In the genomic region with DNA sequence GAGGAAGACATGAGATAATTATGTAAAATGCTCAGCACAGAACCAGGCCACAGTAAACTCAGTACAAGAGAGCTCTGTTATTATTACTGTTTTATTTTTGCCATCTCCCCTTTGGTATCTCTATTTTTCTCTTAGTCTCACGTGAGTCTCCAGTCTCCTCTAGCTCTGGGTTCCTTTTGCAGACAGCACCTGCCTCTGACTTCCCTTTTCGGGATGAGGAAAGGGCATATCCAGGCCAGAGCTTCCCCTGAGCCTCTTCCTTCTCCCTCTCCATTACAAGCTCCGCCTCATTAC, we compare ENCODE assay signal across 8 cellular contexts. TPM values are rescaled to one million over a fixed set of nuclear protein-coding genes. Genes with fewer than 3 reads are reported as not detected.
DNase-seq lines count a peak whose midpoint lies in the region; ATAC-seq and TF ChIP-seq lines count a peak whose summit lies in the region.

No MANE protein-coding gene starts in this region.

- H3K9me3 ChIP-seq in PC-9 (ENCODE audit: insufficient read depth, low read depth) = no peaks in the 10 kb centered on the region
- no peaks in the 10 kb centered on the region for H3K9me3 ChIP-seq in effector memory CD4-positive, alpha-beta T cell (ENCODE audit: control insufficient read depth, low read length)

- peaks cover 31% of the 10 kb centered on the region for H3K4me1 Mint-ChIP-seq in activated T-cell treated with anti-CD3 and anti-CD28 coated beads, Interleukin-2, amount 50 U/mL, for 24 hours (ENCODE audit: low read depth)
- H3K4me1 Mint-ChIP-seq in naive thymus-derived CD8-positive, alpha-beta T cell = peaks cover 23 to 46% (median 42%) of the 10 kb centered on the region in 4 donors

- H3K36me3 Mint-ChIP-seq in activated T-cell treated with anti-CD3 and anti-CD28 coated beads, Interleukin-2, amount 50 U/mL, for 24 hours (ENCODE audit: low read depth) = peaks cover 3% of the 10 kb centered on the region
- no peaks in the 10 kb centered on the region for H3K36me3 Mint-ChIP-seq in naive thymus-derived CD8-positive, alpha-beta T cell

- no peak for ATAC-seq in naive thymus-derived CD8-positive, alpha-beta T cell

- peak overlapping the region; percentile 93 for H3K4me2 ChIP-seq in PC-9

- H3K27me3 ChIP-seq in PC-9 (ENCODE audit: insufficient read depth, low read depth) = no peaks in the 10 kb centered on the region
- H3K27me3 ChIP-seq in effector memory CD4-positive, alpha-beta T cell (replicated peaks; ENCODE audit: control insufficient read depth, insufficient read depth, low read length, poor library complexity, severe bottlenecking) = no peaks in the 10 kb centered on the region

- no peaks in the 10 kb centered on the region for H4K20me1 ChIP-seq in PC-9 (ENCODE audit: insufficient read depth)

- no peaks in the 10 kb centered on the region for H3K36me3 ChIP-seq in PC-9 (ENCODE audit: low read depth)
- no peaks in the 10 kb centered on the region for H3K36me3 ChIP-seq in effector memory CD4-positive, alpha-beta T cell (ENCODE audit: control insufficient read depth, insufficient read depth, low read length)

- peak overlapping the region; percentile 71 for H3K4me3 ChIP-seq in PC-9
- no peak overlapping the region for H3K4me3 ChIP-seq in effector memory CD4-positive, alpha-beta T cell (ENCODE audit: insufficient read depth, low read depth, low read length, poor library complexity, severe bottlenecking)

- peak overlapping the region; percentile 84 for H3K4me3 Mint-ChIP-seq in activated T-cell treated with anti-CD3 and anti-CD28 coated beads, Interleukin-2, amount 50 U/mL, for 24 hours
- H3K4me3 Mint-ChIP-seq in naive thymus-derived CD8-positive, alpha-beta T cell = peak overlapping the region; percentile 77 to 93 (median 89)

- BruUV-seq in PC-9 (replicated peaks; lab: Mats Ljungman, UMichigan) = no TSS peak

- intact Hi-C loops in PC-9 (cut with micrococcal nuclease; ENCODE audit: unreplicated experiment) = loop anchor here (2.0 kb wide), 2 partner anchors 71 to 153 kb away; a partner anchor contains a TSS

- peak overlapping the region; percentile 94 for H3K27ac Mint-ChIP-seq in activated T-cell treated with anti-CD3 and anti-CD28 coated beads, Interleukin-2, amount 50 U/mL, for 24 hours
- H3K27ac Mint-ChIP-seq in naive thymus-derived CD8-positive, alpha-beta T cell = peak overlapping the region in 8 of 10 donors; percentile 85 to 98 (median 92)

- peaks cover 38% of the 10 kb centered on the region for H3K4me1 ChIP-seq in PC-9 (replicated peaks; ENCODE audit: insufficient read depth)
- peaks cover 17% of the 10 kb centered on the region for H3K4me1 ChIP-seq in effector memory CD4-positive, alpha-beta T cell (ENCODE audit: control insufficient read depth, insufficient read depth, low read length, poor library complexity, severe bottlenecking)

- H3K9me3 Mint-ChIP-seq in activated T-cell treated with anti-CD3 and anti-CD28 coated beads, Interleukin-2, amount 50 U/mL, for 24 hours = no peaks in the 10 kb centered on the region
- no peaks in the 10 kb centered on the region for H3K9me3 Mint-ChIP-seq in naive thymus-derived CD8-positive, alpha-beta T cell

- TF ChIP-seq CTCF in PC-9 (conservative IDR thresholded peaks at IDR 0.05) (no peak), GM10248 (IDR thresholded peaks at IDR 0.05; ENCODE audit: control extremely low read depth, extremely low read depth, low read depth, missing control alignments) (no peak)

- peak overlapping the region; percentile 87 for H2AFZ ChIP-seq in PC-9

- CTCF ChIA-PET in PC-9 (lab: Charles Lee) (interaction anchor here (0.6 kb wide), 1 partner anchor 127 kb away, joined by 4 read pairs; a partner anchor contains a TSS), GM10248 (lab: Yijun Ruan, JAX) (interaction anchor here (1.0 to 2.9 kb wide), 8 partner anchors 8 to 287 kb away, joined by 3 to 13 read pairs (median 7); no protein-coding TSS in a partner anchor)

- H3K27ac ChIP-seq in PC-9 = peak overlapping the region; percentile 86
- peak overlapping the region; percentile 58 for H3K27ac ChIP-seq in effector memory CD4-positive, alpha-beta T cell (ENCODE audit: insufficient read depth, low read length, poor library complexity, severe bottlenecking)

- no peak for DNase-seq in activated T-cell treated with anti-CD3 and anti-CD28 coated beads, Interleukin-2, amount 50 U/mL, for 24 hours
- DNase-seq in activated T-cell treated with anti-CD3 and anti-CD28 coated beads for 4 hours (no peak), PC-9 (no peak), Ammon's horn (ENCODE audit: low spot score) (no peak), NCI-H2081 treated with DMSO at 0.1 percent for 48 hours (lab: John Stamatoyannopoulos, UW) (no peak), GM10248 (ENCODE audit: extremely low spot score) (no peak)
- no peak for DNase-seq in effector memory CD4-positive, alpha-beta T cell
- no peak for DNase-seq in naive thymus-derived CD8-positive, alpha-beta T cell

- H3K9me2 ChIP-seq in PC-9 (ENCODE audit: insufficient read depth) = no peaks in the 10 kb centered on the region

- peaks cover under 1% of the 10 kb centered on the region for H3K27me3 Mint-ChIP-seq in activated T-cell treated with anti-CD3 and anti-CD28 coated beads, Interleukin-2, amount 50 U/mL, for 24 hours
- peaks cover 0 to 5% (median 2%) of the 10 kb centered on the region in 5 donors for H3K27me3 Mint-ChIP-seq in naive thymus-derived CD8-positive, alpha-beta T cell

- POLR2A ChIA-PET in PC-9 (lab: Charles Lee; ENCODE audit: unreplicated experiment) = interaction anchor here (0.7 to 1.0 kb wide), 5 partner anchors 9 to 369 kb away, joined by 4 to 8 read pairs (median 5); a partner anchor contains a TSS
- POLR2A ChIA-PET in naive thymus-derived CD8-positive, alpha-beta T cell (lab: Charles Lee) = interaction anchor here (1.5 to 1.9 kb wide), 2 partner anchors 25 to 27 kb away, joined by 4 to 13 read pairs; no protein-coding TSS in a partner anchor
- POLR2A ChIA-PET in GM10248 (lab: Yijun Ruan, JAX) = interaction anchor here (0.6 to 1.4 kb wide), 3 partner anchors 27 to 312 kb away, joined by 3 to 6 read pairs (median 5); no protein-coding TSS in a partner anchor

- H3F3A ChIP-seq in PC-9 (ENCODE audit: insufficient read depth, low read depth) = peaks cover 22% of the 10 kb centered on the region; the same call in 1 of the 2 replicates

- peaks cover 12% of the 10 kb centered on the region for H3K79me2 ChIP-seq in PC-9 (ENCODE audit: low read depth)

RNA-seq across cellular contexts. Expression of a gene that starts 6.1 kb away (rescaled TPM):
- total RNA-seq in PC-9 (2021) = 4.9 and 7.8 TPM in 2 replicates
- not detected for total RNA-seq in naive thymus-derived CD8-positive, alpha-beta T cell
- under 1 TPM; 0.44 to 0.88 (median 0.68) TPM for polyA plus RNA-seq in naive thymus-derived CD8-positive, alpha-beta T cell

RNA-seq across cellular contexts. Expression of a gene that starts 31.0 kb away (rescaled TPM):
- total RNA-seq in PC-9 (2021) = 10.7 and 12.7 TPM in 2 replicates
- total RNA-seq in naive thymus-derived CD8-positive, alpha-beta T cell = 10 to 100 TPM; 29.5 TPM
- 1 to 10 TPM; 4.2 to 9.6 (median 8.0) TPM for polyA plus RNA-seq in naive thymus-derived CD8-positive, alpha-beta T cell

RNA-seq across cellular contexts. Expression of a gene that starts 46.6 kb away (rescaled TPM):
- 0.41 TPM in 1 of 2 replicates, not detected in the other for total RNA-seq in PC-9 (2021)
- total RNA-seq in naive thymus-derived CD8-positive, alpha-beta T cell = not detected
- polyA plus RNA-seq in naive thymus-derived CD8-positive, alpha-beta T cell = not detected
